In genomic region chr6:54629132-54629531, GRCh38 we compare ENCODE assay signal across 9 cellular contexts.
"Had no signal": no experiment of that assay in that cellular context is flagged by ENCODE, and none has a peak within 500 bp of the region (broad histone marks: within the 10 kb centered on the region; RNA-seq: fewer than 3 reads in every experiment).

No MANE protein-coding gene starts in this region.

- H3K27ac ChIP-seq: HL-60 had no signal

- DNase-seq: GOT3, H7, HFFc6, KG1 had no signal

- H3K9me3 ChIP-seq: HAP-1 had no signal

- H3K4me3 ChIP-seq: HAP-1, K562 had no signal

- H3K4me1 ChIP-seq: HAP-1 had no signal

- ATAC-seq: HCT116, HepG2, K562 had no signal

- H3K36me3 ChIP-seq: HAP-1 had no signal
